10 cellular contexts compared by ENCODE assay signal in the genomic region with DNA sequence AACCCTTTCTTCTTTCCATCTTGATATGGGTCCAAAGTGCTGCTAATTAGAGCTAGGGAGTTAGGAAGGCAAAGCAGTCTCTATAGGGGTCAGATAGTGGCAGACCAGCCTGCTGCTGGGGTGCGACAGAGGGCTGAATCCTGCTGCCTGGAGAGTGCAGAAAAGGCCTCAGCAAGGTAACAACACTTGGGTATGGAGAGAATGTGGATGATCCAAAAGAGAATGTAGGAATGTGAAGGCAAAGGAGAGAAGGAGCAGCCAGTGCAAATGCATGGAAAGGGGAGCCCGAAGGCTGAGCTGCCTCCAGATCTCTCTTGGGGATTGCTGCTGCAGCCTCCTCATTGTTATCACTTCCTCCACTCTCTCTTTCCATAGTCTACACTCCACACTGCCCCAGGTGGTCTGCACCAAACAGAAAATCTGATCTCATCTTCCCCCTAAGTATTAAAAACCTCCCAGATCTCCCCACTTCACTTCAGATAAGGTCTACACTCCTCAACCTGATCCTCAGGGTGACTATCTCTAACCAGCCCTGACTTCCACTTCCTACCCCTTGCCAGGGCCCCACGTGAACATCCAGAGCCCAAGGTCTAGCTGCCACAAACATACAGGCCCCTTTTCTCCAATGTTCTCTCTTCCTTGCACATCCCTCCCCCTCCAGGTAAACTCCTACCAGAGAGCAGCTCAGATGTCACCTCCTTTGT. TPM values are rescaled to one million over a fixed set of nuclear protein-coding genes. Genes with fewer than 3 reads are reported as not detected.
DNase-seq lines count a peak whose midpoint lies in the region; ATAC-seq and TF ChIP-seq lines count a peak whose summit lies in the region.
"Had no signal": no experiment of that assay in that cellular context is flagged by ENCODE, and none has a peak within 500 bp of the region (broad histone marks: within the 10 kb centered on the region; RNA-seq: fewer than 3 reads in every experiment).

No MANE protein-coding gene starts in this region.

- dilution Hi-C loops in IMR-90 (cut with HindIII; ENCODE audit: low sequenced_read_pairs, unreplicated experiment): no loop called here

- peak overlapping the region; percentile 92 for H2BK120ac ChIP-seq in IMR-90 (ENCODE audit: low read depth, low read length)

- no peak for TF ChIP-seq POLR2A in IMR-90 (IDR thresholded peaks at IDR 0.05; ENCODE audit: low read depth, low read length)

- peak overlapping the region; percentile 91 for H2BK20ac ChIP-seq in IMR-90 (ENCODE audit: low read depth, low read length)

- peaks cover 31% of the 10 kb centered on the region for H3K4me1 ChIP-seq in BE2C
- H3K4me1 ChIP-seq in IMR-90 (ENCODE audit: control insufficient read depth, insufficient read depth, low read length): peaks cover 40% of the 10 kb centered on the region
- peaks cover 15% of the 10 kb centered on the region for H3K4me1 ChIP-seq in neural progenitor cell

- H3K4me1 Mint-ChIP-seq in neural progenitor cell: peaks cover 55% of the 10 kb centered on the region

- H4K5ac ChIP-seq in IMR-90 (ENCODE audit: low read depth, low read length): peak overlapping the region; percentile 15

- H3K36me3 ChIP-seq in BE2C: no peaks in the 10 kb centered on the region
- no peaks in the 10 kb centered on the region for H3K36me3 ChIP-seq in IMR-90 (ENCODE audit: control insufficient read depth, insufficient read depth, low read length)
- no peaks in the 10 kb centered on the region for H3K36me3 ChIP-seq in neural progenitor cell

- BruUV-seq in IMR-90 (replicated peaks; lab: Mats Ljungman, UMichigan): no TSS peak

- H2BK15ac ChIP-seq in IMR-90 (ENCODE audit: low read depth, low read length): peak overlapping the region; percentile 39; the same call in 2 of the 3 replicates

- ATAC-seq in IMR-90 (ENCODE audit: low read depth) (peak; percentile 22), GM18861 (IDR thresholded peaks at IDR 0.05; ENCODE audit: unreplicated experiment) (no peak)

- peaks cover 27 to 81% of the 10 kb centered on the region in 2 experiments for H3K79me1 ChIP-seq in IMR-90 (ENCODE audit: low read depth in 1 of 2, low read length in 2 of 2)

- CTCF ChIA-PET in IMR-90 (lab: Yijun Ruan, JAX): interaction anchor here (0.6 kb wide), 1 partner anchor 25 kb away, joined by 3 read pairs; no protein-coding TSS in a partner anchor

- no peaks in the 10 kb centered on the region for H3K27me3 ChIP-seq in BE2C
- no peaks in the 10 kb centered on the region for H3K27me3 ChIP-seq in IMR-90 (ENCODE audit: control insufficient read depth, insufficient read depth, low read length)
- H3K27me3 ChIP-seq in dorsolateral prefrontal cortex: no peaks in the 10 kb centered on the region
- H3K27me3 ChIP-seq in neural progenitor cell: no peaks in the 10 kb centered on the region

- peaks cover 11% of the 10 kb centered on the region; the same call in 1 of the 2 replicates for H4K20me1 ChIP-seq in IMR-90 (ENCODE audit: insufficient read depth, low read length)
- no peaks in the 10 kb centered on the region for H4K20me1 ChIP-seq in neural progenitor cell (ENCODE audit: low read depth)

- peak overlapping the region; percentile 74 for H2AK9ac ChIP-seq in IMR-90 (replicated peaks; ENCODE audit: low read depth, low read length, poor library complexity)

- H3K4me2 ChIP-seq in IMR-90 (ENCODE audit: low read depth, low read length) (peak overlapping the region; percentile 16), neural progenitor cell (peak overlapping the region; percentile 28)

- H3K9ac ChIP-seq in IMR-90 (ENCODE audit: low read depth, low read length) (no peak overlapping the region), neural progenitor cell (no peak overlapping the region)

- peak overlapping the region; percentile 69 for H2BK5ac ChIP-seq in IMR-90 (ENCODE audit: low read depth, low read length, poor library complexity, severe bottlenecking)

- no peaks in the 10 kb centered on the region for H3K9me3 Mint-ChIP-seq in neural progenitor cell
- H3K9me3 Mint-ChIP-seq: activated naive CD4-positive, alpha-beta T cell treated with anti-CD3 and anti-CD28 coated beads, Interleukin-2, amount 50 U/mL, for 24 hours had no signal

- H2AFZ ChIP-seq in IMR-90 (replicated peaks; ENCODE audit: low read length, poor library complexity) (no peak overlapping the region), neural progenitor cell (replicated peaks) (no peak overlapping the region)

- H4K8ac ChIP-seq in IMR-90 (ENCODE audit: low read depth in 2 of 2, low read length in 2 of 2): peak overlapping the region in 1 of 2 experiments; percentile 61; a peak in 2 of 4 replicates

- H3K27ac Mint-ChIP-seq in neural progenitor cell: no peak overlapping the region
- H3K27ac Mint-ChIP-seq: activated naive CD4-positive, alpha-beta T cell treated with anti-CD3 and anti-CD28 coated beads, Interleukin-2, amount 50 U/mL, for 24 hours had no signal

- no peak for TF ChIP-seq RAD21 in IMR-90 (IDR thresholded peaks at IDR 0.05; ENCODE audit: low read length)

- peak overlapping the region; percentile 85 for H3K4ac ChIP-seq in IMR-90 (ENCODE audit: low read depth, low read length)

- 0 out of 2 replicates have a peak overlapping the region, but pooled peaks have one; percentile 7 for H3K56ac ChIP-seq in IMR-90 (ENCODE audit: extremely low read depth, insufficient read depth, low read length)

- no peaks in the 10 kb centered on the region for H3K36me3 Mint-ChIP-seq in neural progenitor cell

- WGBS in IMR-90 (ENCODE audit: extremely low coverage in 2 of 2, insufficient read length in 1 of 2), 2 experiments: 48% methylated on average over 2 of the region's 3 CpGs; no CpG with 5 or more reads in 1 of the 2 experiments

- DNase-seq in BE2C: peak; percentile 20
- no peak for DNase-seq in IMR-90
- DNase-seq in dorsolateral prefrontal cortex: no peak
- DNase-seq in neural progenitor cell (ENCODE audit: low spot score): no peak
- no peak for DNase-seq in activated T-cell treated with anti-CD3 and anti-CD28 coated beads, Interleukin-2, amount 50 U/mL, for 1 hour
- DNase-seq in NCI-H510A treated with DMSO at 0.1 percent for 48 hours (lab: John Stamatoyannopoulos, UW): no peak
- DNase-seq in NCI-H345 (lab: John Stamatoyannopoulos, UW): no peak

- POLR2A ChIA-PET in IMR-90 (lab: Charles Lee; ENCODE audit: unreplicated experiment): no interaction called here

- TF ChIP-seq CTCF in BE2C (IDR thresholded peaks at IDR 0.05; ENCODE audit: low read depth, low read length): no peak
- TF ChIP-seq CTCF in IMR-90 (conservative IDR thresholded peaks at IDR 0.05; ENCODE audit: low read depth, low read length): no peak
- no peak for TF ChIP-seq CTCF in dorsolateral prefrontal cortex (IDR thresholded peaks at IDR 0.05 in 54 of 56, conservative IDR thresholded peaks at IDR 0.05 in 2 of 56; ENCODE audit: low read depth in 1 of 56, partially characterized antibody in 56 of 56)
- TF ChIP-seq CTCF in neural progenitor cell (IDR thresholded peaks at IDR 0.05): no peak

- H2AK5ac ChIP-seq in IMR-90 (ENCODE audit: low read depth, low read length): peak overlapping the region; percentile 72

- H3K4me3 ChIP-seq in BE2C (ENCODE audit: low read depth, low read length): no peak overlapping the region
- no peak overlapping the region for H3K4me3 ChIP-seq in IMR-90 (ENCODE audit: insufficient read depth, low read depth, low read length)
- peak overlapping the region in 1 of 59 donors; percentile 5 for H3K4me3 ChIP-seq in dorsolateral prefrontal cortex
- no peak overlapping the region for H3K4me3 ChIP-seq in neural progenitor cell

- H4K91ac ChIP-seq in IMR-90 (ENCODE audit: insufficient read depth, low read depth, low read length): peak overlapping the region; percentile 60

- in situ Hi-C loops in IMR-90 (cut with MboI; ENCODE audit: low sequenced_read_pairs): no loop called here

- peaks cover 38% of the 10 kb centered on the region for H3K9me1 ChIP-seq in IMR-90 (ENCODE audit: insufficient read depth, low read length)

- H3K9me3 ChIP-seq in BE2C (no peaks in the 10 kb centered on the region), IMR-90 (ENCODE audit: control insufficient read depth, insufficient read depth, low read length) (no peaks in the 10 kb centered on the region), neural progenitor cell (ENCODE audit: low read depth) (no peaks in the 10 kb centered on the region)

- H3K27me3 Mint-ChIP-seq in neural progenitor cell (ENCODE audit: insufficient read depth, low read depth): no peaks in the 10 kb centered on the region
- H3K27me3 Mint-ChIP-seq: activated naive CD4-positive, alpha-beta T cell treated with anti-CD3 and anti-CD28 coated beads, Interleukin-2, amount 50 U/mL, for 24 hours had no signal

- H3K18ac ChIP-seq in IMR-90 (ENCODE audit: low read depth, low read length): peak overlapping the region; percentile 51

- H3K14ac ChIP-seq in IMR-90 (replicated peaks; ENCODE audit: low read depth, low read length): peak overlapping the region; percentile 51

- peak overlapping the region; percentile 54 for H3K23ac ChIP-seq in IMR-90 (ENCODE audit: low read depth, low read length)

- H3K27ac ChIP-seq in IMR-90 (ENCODE audit: insufficient read depth, low read length) (peak overlapping the region; percentile 63), dorsolateral prefrontal cortex (peak overlapping the region in 44 of 59 donors; percentile 5 to 75 (median 42)), neural progenitor cell (no peak overlapping the region)

- intact Hi-C loops in IMR-90 (cut with micrococcal nuclease) (no loop called here), dorsolateral prefrontal cortex (cut with DNase I) (no loop called here)

- H3K79me2 ChIP-seq in neural progenitor cell (ENCODE audit: low read depth): no peaks in the 10 kb centered on the region

- peaks cover 5% of the 10 kb centered on the region for H3F3A ChIP-seq in neural progenitor cell (ENCODE audit: low read depth)

- H3K4me3 Mint-ChIP-seq in neural progenitor cell: no peak overlapping the region
- H3K4me3 Mint-ChIP-seq: activated naive CD4-positive, alpha-beta T cell treated with anti-CD3 and anti-CD28 coated beads, Interleukin-2, amount 50 U/mL, for 24 hours had no signal

RNA-seq across cellular contexts. Expression of a gene that starts 28.8 kb away (rescaled TPM):
- 15.8 TPM for polyA plus RNA-seq in BE2C (2012; ENCODE audit: insufficient read depth, insufficient read length, low read depth)
- total RNA-seq in IMR-90 (2012; rRNA removed) (23.3 and 34.4 TPM in 2 replicates), dorsolateral prefrontal cortex (100 to 1,000 TPM; 162 to 252 (median 211) TPM), neural progenitor cell (ENCODE audit: low replicate concordance) (4.3 and 6.5 TPM in 2 replicates)
- 51.7 and 54.3 TPM in 2 replicates for polyA plus RNA-seq in IMR-90 (2012; rRNA removed)
- polyA plus RNA-seq in IMR-90 (2012; cell fraction: cytosol; rRNA removed): 33.4 and 54.4 TPM in 2 replicates
- 144 and 187 TPM in 2 replicates for polyA plus RNA-seq in IMR-90 (2012; cell fraction: nucleus; rRNA removed; ENCODE audit: low replicate concordance)

RNA-seq across cellular contexts. Expression of a gene that starts 29.2 kb away (rescaled TPM):
- 7.0 TPM for polyA plus RNA-seq in BE2C (2012; ENCODE audit: insufficient read depth, insufficient read length, low read depth)
- total RNA-seq in IMR-90 (2012; rRNA removed): 0.28 and 0.72 TPM in 2 replicates
- 0.23 and 0.55 TPM in 2 replicates for polyA plus RNA-seq in IMR-90 (2012; rRNA removed)
- polyA plus RNA-seq in IMR-90 (2012; cell fraction: cytosol; rRNA removed): 0.12 and 0.30 TPM in 2 replicates
- 1.1 and 1.8 TPM in 2 replicates for polyA plus RNA-seq in IMR-90 (2012; cell fraction: nucleus; rRNA removed; ENCODE audit: low replicate concordance)
- total RNA-seq in dorsolateral prefrontal cortex: 10 to 100 TPM in 3 of 120 experiments, 1 to 10 TPM in 117; 1.4 to 14.1 (median 5.3) TPM
- 0.07 and 0.81 TPM in 2 replicates for total RNA-seq in neural progenitor cell (ENCODE audit: low replicate concordance)
- total RNA-seq: mononuclear cell had no signal
